In genomic region chr16:3881499-3881995, GRCh38 we compare ENCODE assay signal across 9 cellular contexts. TPM values are rescaled to one million over a fixed set of nuclear protein-coding genes. Genes with fewer than 3 reads are reported as not detected.
DNase-seq lines count a peak whose midpoint lies in the region; ATAC-seq and TF ChIP-seq lines count a peak whose summit lies in the region.
"Had no signal": no experiment of that assay in that cellular context is flagged by ENCODE, and none has a peak within 500 bp of the region (broad histone marks: within the 10 kb centered on the region; RNA-seq: fewer than 3 reads in every experiment).

No MANE protein-coding gene starts in this region.

- no peak overlapping the region for H2BK5ac ChIP-seq in neuronal stem cell (ENCODE audit: low read length)

- H3K9me3 ChIP-seq in CD4-positive, CD25-positive, alpha-beta regulatory T cell (ENCODE audit: control insufficient read depth in 2 of 2, low read length in 2 of 2) = no peaks in the 10 kb centered on the region
- H3K9me3 ChIP-seq in NT2/D1 (ENCODE audit: insufficient read depth, low read length) (no peaks in the 10 kb centered on the region), endodermal cell (ENCODE audit: control insufficient read depth, low read length) (no peaks in the 10 kb centered on the region), neuronal stem cell (replicated peaks in 1 of 2; ENCODE audit: control insufficient read depth in 2 of 2, insufficient read depth in 1 of 2, low read depth in 1 of 2, low read length in 2 of 2) (peaks cover 0 to 15% of the 10 kb centered on the region in 2 donors)
- H3K9me3 ChIP-seq: uterus had no signal

- H3K27ac ChIP-seq in CD4-positive, CD25-positive, alpha-beta regulatory T cell (ENCODE audit: insufficient read depth, low read length, poor library complexity, severe bottlenecking) = no peak overlapping the region
- H3K27ac ChIP-seq in endodermal cell (ENCODE audit: low read depth, low read length) (no peak overlapping the region), neuronal stem cell (replicated peaks; ENCODE audit: low read length) (no peak overlapping the region)

- peak overlapping the region; percentile 96 for H2AK5ac ChIP-seq in neuronal stem cell (ENCODE audit: low read depth, low read length)

- H3K18ac ChIP-seq in neuronal stem cell (ENCODE audit: low read length) = peak overlapping the region; percentile 99

- peak overlapping the region; percentile 96 for H4K91ac ChIP-seq in neuronal stem cell (ENCODE audit: low read depth, low read length, poor library complexity)

- H3K79me1 ChIP-seq in neuronal stem cell (ENCODE audit: low read depth, low read length) = peaks cover 8% of the 10 kb centered on the region

- no peak overlapping the region for H3K4me3 ChIP-seq in CD4-positive, CD25-positive, alpha-beta regulatory T cell (ENCODE audit: low read depth, low read length)
- H3K4me3 ChIP-seq in NT2/D1 (ENCODE audit: insufficient read length, low read depth) = peak overlapping the region; percentile 78
- H3K4me3 ChIP-seq in endodermal cell (ENCODE audit: low read length) = peak overlapping the region; percentile 72
- H3K4me3 ChIP-seq in neuronal stem cell (ENCODE audit: low read length in 2 of 2) = peak overlapping the region in 1 of 2 donors; percentile 79

- peak in 1 of 3 donors; percentile 9 for DNase-seq in CD4-positive, CD25-positive, alpha-beta regulatory T cell
- no peak for DNase-seq in NT2/D1 (ENCODE audit: low read depth, low spot score)
- DNase-seq in endodermal cell = peak; percentile 68
- no peak for DNase-seq in neuronal stem cell (ENCODE audit: low spot score)
- no peak for DNase-seq in GM10248 (ENCODE audit: extremely low spot score)
- DNase-seq in NCI-H526 treated with DMSO at 0.1 percent for 48 hours (lab: John Stamatoyannopoulos, UW) = no peak
- no peak for DNase-seq in AG08396 (ENCODE audit: low spot score)

- H3K4me1 ChIP-seq in CD4-positive, CD25-positive, alpha-beta regulatory T cell (ENCODE audit: control insufficient read depth, insufficient read depth, low read length, poor library complexity, severe bottlenecking) = peaks cover 36% of the 10 kb centered on the region
- H3K4me1 ChIP-seq in NT2/D1 (ENCODE audit: insufficient read depth, insufficient read length) (peaks cover 5% of the 10 kb centered on the region), endodermal cell (ENCODE audit: control insufficient read depth, insufficient read depth, low read length) (no peaks in the 10 kb centered on the region), neuronal stem cell (ENCODE audit: control insufficient read depth in 2 of 2, insufficient read depth in 1 of 2, low read depth in 1 of 2, low read length in 2 of 2) (peaks cover 0 to 6% of the 10 kb centered on the region in 2 donors)

- peaks cover 17% of the 10 kb centered on the region for H3K27me3 Mint-ChIP-seq in CD4-positive, CD25-positive, alpha-beta regulatory T cell
- H3K27me3 Mint-ChIP-seq in endodermal cell (ENCODE audit: insufficient read depth) = no peaks in the 10 kb centered on the region

- H3K4me2 ChIP-seq in neuronal stem cell (ENCODE audit: insufficient read depth, low read length, poor library complexity, severe bottlenecking) = peak overlapping the region; percentile 81

- peak overlapping the region; percentile 94 for H2BK12ac ChIP-seq in neuronal stem cell (ENCODE audit: low read length)

- CTCF ChIA-PET in GM10248 (lab: Yijun Ruan, JAX) = interaction anchor here (0.7 kb wide), 1 partner anchor 20 kb away, joined by 3 read pairs; no protein-coding TSS in a partner anchor

- peaks cover 17 to 37% (median 29%) of the 10 kb centered on the region in 4 donors for H3K4me1 Mint-ChIP-seq in CD4-positive, CD25-positive, alpha-beta regulatory T cell
- peaks cover 22% of the 10 kb centered on the region for H3K4me1 Mint-ChIP-seq in endodermal cell

- TF ChIP-seq CTCF in endodermal cell (conservative IDR thresholded peaks at IDR 0.05) (no peak), GM10248 (IDR thresholded peaks at IDR 0.05; ENCODE audit: control extremely low read depth, extremely low read depth, low read depth, missing control alignments) (no peak)

- H2BK120ac ChIP-seq in neuronal stem cell (ENCODE audit: low read depth, low read length) = peak overlapping the region; percentile 98

- 82 to 91% methylated on average over 23 to 30 of the region's 30 CpGs for WGBS in endodermal cell (ENCODE audit: insufficient coverage in 1 of 2, insufficient read length in 1 of 2), 2 experiments
- no CpG with 5 or more reads among the region's 30 CpGs for WGBS in neuronal stem cell (ENCODE audit: extremely low coverage in 2 of 2, insufficient read length in 2 of 2, insufficient replicate concordance in 1 of 2), 2 donors

- H3K9me3 Mint-ChIP-seq in CD4-positive, CD25-positive, alpha-beta regulatory T cell = peaks cover 0 to 6% (median 0%) of the 10 kb centered on the region in 7 donors
- peaks cover 5% of the 10 kb centered on the region for H3K9me3 Mint-ChIP-seq in endodermal cell

- H3K14ac ChIP-seq in neuronal stem cell (ENCODE audit: low read length) = peak overlapping the region; percentile 71

- peaks cover 2% of the 10 kb centered on the region for H3K36me3 ChIP-seq in CD4-positive, CD25-positive, alpha-beta regulatory T cell (ENCODE audit: control insufficient read depth, insufficient read depth, low read length)
- peaks cover 20% of the 10 kb centered on the region for H3K36me3 ChIP-seq in NT2/D1 (ENCODE audit: insufficient read depth, insufficient read length, low read length)
- peaks cover 6% of the 10 kb centered on the region for H3K36me3 ChIP-seq in endodermal cell (ENCODE audit: control insufficient read depth, insufficient read depth, low read length)
- H3K36me3 ChIP-seq in neuronal stem cell (replicated peaks in 1 of 2; ENCODE audit: control insufficient read depth in 2 of 2, insufficient read depth in 2 of 2, low read length in 2 of 2) = peaks cover 2 to 16% of the 10 kb centered on the region in 2 donors
- H3K36me3 ChIP-seq: uterus had no signal

- peak overlapping the region; percentile 53 for H3K4ac ChIP-seq in neuronal stem cell (ENCODE audit: low read length)

- peak overlapping the region; percentile 94 for H2AFZ ChIP-seq in neuronal stem cell (ENCODE audit: low read length)

- peak overlapping the region; percentile 99 for H4K8ac ChIP-seq in neuronal stem cell (ENCODE audit: low read depth, low read length)

- peak overlapping the region; percentile 81 to 93 (median 86) for H3K4me3 Mint-ChIP-seq in CD4-positive, CD25-positive, alpha-beta regulatory T cell
- peak overlapping the region; percentile 89 for H3K4me3 Mint-ChIP-seq in endodermal cell

- no peak overlapping the region for H2BK15ac ChIP-seq in neuronal stem cell (ENCODE audit: low read length)

- ATAC-seq in CD4-positive, CD25-positive, alpha-beta regulatory T cell (ENCODE audit: low read depth in 2 of 2) = no peak
- no peak for ATAC-seq in GM21367 (IDR thresholded peaks at IDR 0.05; ENCODE audit: unreplicated experiment)

- no peaks in the 10 kb centered on the region for H3K27me3 ChIP-seq in CD4-positive, CD25-positive, alpha-beta regulatory T cell (ENCODE audit: control insufficient read depth, insufficient read depth, low read length)
- no peaks in the 10 kb centered on the region for H3K27me3 ChIP-seq in NT2/D1 (ENCODE audit: insufficient read depth, insufficient read length)
- no peaks in the 10 kb centered on the region for H3K27me3 ChIP-seq in endodermal cell (ENCODE audit: control insufficient read depth, insufficient read depth, low read length, poor library complexity, severe bottlenecking)
- H3K27me3 ChIP-seq in neuronal stem cell (ENCODE audit: control insufficient read depth in 3 of 3, insufficient read depth in 3 of 3, low read depth in 1 of 3, low read length in 3 of 3) = no peaks in the 10 kb centered on the region
- H3K27me3 ChIP-seq: uterus had no signal

- peak overlapping the region; percentile 89 for H3K23ac ChIP-seq in neuronal stem cell (ENCODE audit: low read depth, low read length, poor library complexity)

- H3K9ac ChIP-seq in NT2/D1 (ENCODE audit: insufficient read length, low read depth) (peak overlapping the region; percentile 95), endodermal cell (ENCODE audit: extremely low read depth, low read length, poor library complexity, severe bottlenecking) (peak overlapping the region; percentile 83), neuronal stem cell (ENCODE audit: low read depth, low read length, poor library complexity) (peak overlapping the region; percentile 95)

- POLR2A ChIA-PET in GM10248 (lab: Yijun Ruan, JAX) = no interaction called here

- peak overlapping the region; percentile 43 to 89 (median 67) for H3K27ac Mint-ChIP-seq in CD4-positive, CD25-positive, alpha-beta regulatory T cell
- peak overlapping the region; percentile 86 for H3K27ac Mint-ChIP-seq in endodermal cell

- H3K36me3 Mint-ChIP-seq in CD4-positive, CD25-positive, alpha-beta regulatory T cell = peaks cover 13% of the 10 kb centered on the region
- H3K36me3 Mint-ChIP-seq in endodermal cell (ENCODE audit: low read depth) = peaks cover 17% of the 10 kb centered on the region

RNA-seq across cellular contexts. Expression of gene CREBBP, which starts 1.0 kb away (rescaled TPM):
- total RNA-seq in CD4-positive, CD25-positive, alpha-beta regulatory T cell = 192 TPM
- 1 to 10 TPM; 3.3 to 8.1 (median 4.0) TPM for polyA plus RNA-seq in CD4-positive, CD25-positive, alpha-beta regulatory T cell
- total RNA-seq in endodermal cell = 100 to 1,000 TPM in 1 of 2 donors, 10 to 100 TPM in 1; 71.1 to 103 TPM
- 40.4 TPM for polyA plus RNA-seq in endodermal cell (2013, experiment 1 of 2)
- 41.5 TPM for polyA plus RNA-seq in endodermal cell (2013, experiment 2 of 2)
- 22.7 TPM for polyA plus RNA-seq in neuronal stem cell (2013, experiment 1 of 2)
- polyA plus RNA-seq in neuronal stem cell (2013, experiment 2 of 2) = 24.7 TPM
